ENCODE assay signal across 9 cellular contexts in the genomic region with DNA sequence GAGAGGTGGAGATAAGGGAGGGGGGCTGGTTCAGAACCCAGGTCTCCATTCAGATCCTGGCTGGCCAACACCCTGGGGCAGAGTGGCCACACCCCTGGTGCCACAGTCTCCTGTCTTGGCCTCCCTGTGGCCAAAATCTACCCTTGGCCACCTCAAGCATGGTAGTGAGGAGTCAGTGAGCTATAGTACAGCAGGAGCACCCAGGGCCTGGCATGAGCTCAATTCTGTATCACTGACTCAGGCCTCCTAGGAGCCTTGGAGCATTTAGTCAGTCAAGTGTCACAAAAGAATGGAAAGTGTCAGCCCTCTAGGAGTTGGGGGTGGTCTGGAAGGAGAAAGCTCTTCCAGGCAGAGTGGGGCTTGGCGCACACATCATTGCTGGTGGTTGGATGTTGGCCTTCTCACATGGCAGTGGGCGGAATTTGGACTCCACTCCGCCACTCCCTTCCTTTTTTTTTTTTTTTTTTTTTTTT. TPM values are rescaled to one million over a fixed set of nuclear protein-coding genes. Genes with fewer than 3 reads are reported as not detected.
A peak's percentile ranks its signal among the peaks of the same experiment; 100 is the strongest.
DNase-seq lines count a peak whose midpoint lies in the region; ATAC-seq and TF ChIP-seq lines count a peak whose summit lies in the region.
"Had no signal": no experiment of that assay in that cellular context is flagged by ENCODE, and none has a peak within 500 bp of the region (broad histone marks: within the 10 kb centered on the region; RNA-seq: fewer than 3 reads in every experiment).

No MANE protein-coding gene starts in this region.

- peaks cover 9% of the 10 kb centered on the region for H3K4me1 Mint-ChIP-seq in GM23338

- peaks cover 28% of the 10 kb centered on the region for H3K79me2 ChIP-seq in GM23338 (replicated peaks; ENCODE audit: insufficient read depth)

- DNase-seq in ACHN (peak; percentile 67), GM23338 (ENCODE audit: low spot score) (no peak), glomerular visceral epithelial cell (ENCODE audit: extremely low spot score) (peak; percentile 50), NOMO-1 (lab: John Stamatoyannopoulos, UW; ENCODE audit: unreplicated experiment in 2 of 2) (no peak), NCI-H146 treated with DMSO at 0.1 percent for 48 hours (lab: John Stamatoyannopoulos, UW; ENCODE audit: unreplicated experiment) (no peak), DMS153 treated with DMSO at 0.1 percent for 48 hours (lab: John Stamatoyannopoulos, UW; ENCODE audit: unreplicated experiment) (no peak)

- H3K9me3 Mint-ChIP-seq in GM23338 = no peaks in the 10 kb centered on the region

- no peak for ATAC-seq in GM23338
- no peak for ATAC-seq in HG03521 (IDR thresholded peaks at IDR 0.05; ENCODE audit: unreplicated experiment)

- no peak overlapping the region for H3K4me3 ChIP-seq in GM23338
- H3K4me3 ChIP-seq: adrenal gland had no signal

- H2AFZ ChIP-seq in GM23338 = no peak overlapping the region

- TF ChIP-seq CTCF in GM23338 (conservative IDR thresholded peaks at IDR 0.05; ENCODE audit: low read depth in 2 of 2) = no peak
- TF ChIP-seq CTCF in VCaP (conservative IDR thresholded peaks at IDR 0.05) = no peak

- H3K27ac Mint-ChIP-seq in GM23338 = peak overlapping the region; percentile 38

- no peak overlapping the region for H3K4me2 ChIP-seq in GM23338

- no peaks in the 10 kb centered on the region for H3K9me2 ChIP-seq in GM23338 (ENCODE audit: insufficient read depth)

- H3K27ac ChIP-seq in GM23338 (ENCODE audit: low read depth) (peak overlapping the region; percentile 98), VCaP (peak overlapping the region; percentile 99; the same call in 1 of the 2 replicates)

- H3K4me3 Mint-ChIP-seq in GM23338 = no peak overlapping the region

- peaks cover 51% of the 10 kb centered on the region for H3K36me3 ChIP-seq in GM23338 (ENCODE audit: insufficient read depth)

- in situ Hi-C loops in ACHN (cut with HindIII; ENCODE audit: low pct_ligation_motif_present, low pct_unique_long_range_greater_than_20kb, low sequenced_read_pairs) = no loop called here

- peaks cover 28% of the 10 kb centered on the region for H3K27me3 Mint-ChIP-seq in GM23338 (ENCODE audit: insufficient read depth, low read depth, poor library complexity)

- H3K36me3 Mint-ChIP-seq in GM23338 (ENCODE audit: low read depth) = peaks cover 65% of the 10 kb centered on the region

- peaks cover 45% of the 10 kb centered on the region for H4K20me1 ChIP-seq in GM23338 (replicated peaks; ENCODE audit: insufficient read depth)

- H3K4me1 ChIP-seq in GM23338 (ENCODE audit: insufficient read depth) = peaks cover 9% of the 10 kb centered on the region; the same call in 1 of the 2 replicates
- H3K4me1 ChIP-seq: adrenal gland had no signal

- H3K27me3 ChIP-seq in GM23338 (ENCODE audit: insufficient read depth) = no peaks in the 10 kb centered on the region
- H3K27me3 ChIP-seq: adrenal gland had no signal

- peaks cover 70% of the 10 kb centered on the region for H3F3A ChIP-seq in GM23338 (replicated peaks; ENCODE audit: low read depth)

TF ChIP-seq in GM23338, 12 proteins besides CTCF, POLR2A, EP300 and RAD21:
- TF ChIP-seq EZH2phosphoT487 (IDR thresholded peaks at IDR 0.05; ENCODE audit: unreplicated experiment) (no peak), STAT1 (IDR thresholded peaks at IDR 0.05; ENCODE audit: unreplicated experiment) (no peak), POLR2AphosphoS5 (IDR thresholded peaks at IDR 0.05; ENCODE audit: low read depth) (peak; percentile 13; the same call in 1 of the 2 replicates)

RNA-seq across cellular contexts. Expression of gene CD79A, which starts 6.6 kb away (rescaled TPM):
- not detected in 2 replicates for total RNA-seq in GM23338 (2014; rRNA removed; shearing (Covaris generic))
- 0.27 and 0.47 TPM in 2 replicates for polyA plus RNA-seq in GM23338 (2016; fragmentation: Nextera tagmentation; extraction: Ambion mirVana)

RNA-seq across cellular contexts. Expression of gene RPS19, which starts 10.4 kb away (rescaled TPM):
- total RNA-seq in GM23338 (2014; rRNA removed; shearing (Covaris generic)) = 631 and 1,798 TPM in 2 replicates
- 4,053 and 4,073 TPM in 2 replicates for polyA plus RNA-seq in GM23338 (2016; fragmentation: Nextera tagmentation; extraction: Ambion mirVana)

RNA-seq across cellular contexts. Expression of gene ARHGEF1, which starts 12.5 kb away (rescaled TPM):
- 36.8 and 44.7 TPM in 2 replicates for total RNA-seq in GM23338 (2014; rRNA removed; shearing (Covaris generic))
- polyA plus RNA-seq in GM23338 (2016; fragmentation: Nextera tagmentation; extraction: Ambion mirVana) = 41.3 and 50.8 TPM in 2 replicates

RNA-seq across cellular contexts. Expression of gene DMRTC2, which starts 25.6 kb away (rescaled TPM):
- 0.21 TPM in 1 of 2 replicates, not detected in the other for total RNA-seq in GM23338 (2014; rRNA removed; shearing (Covaris generic))
- not detected in 2 replicates for polyA plus RNA-seq in GM23338 (2016; fragmentation: Nextera tagmentation; extraction: Ambion mirVana)
- total RNA-seq: adrenal gland had no signal
- polyA plus RNA-seq: adrenal gland had no signal

RNA-seq across cellular contexts. Expression of gene LYPD4, which starts 26.0 kb away (rescaled TPM):
- not detected in 2 replicates for total RNA-seq in GM23338 (2014; rRNA removed; shearing (Covaris generic))
- not detected in 2 replicates for polyA plus RNA-seq in GM23338 (2016; fragmentation: Nextera tagmentation; extraction: Ambion mirVana)
- total RNA-seq: adrenal gland had no signal

Comparison
In these comparisons a context has a peak if more than half of its experiments do, and no peak if none do; other contexts are left out.
1. DNase-seq: peak in ACHN (single experiment) and glomerular visceral epithelial cell (single experiment); none in GM23338 (single experiment), NOMO-1 (0 of 2), NCI-H146 treated with DMSO at 0.1 percent for 48 hours (single experiment) and DMS153 treated with DMSO at 0.1 percent for 48 hours (single experiment).